ENCODE assay signal across 1 cellular context in the genomic region with DNA sequence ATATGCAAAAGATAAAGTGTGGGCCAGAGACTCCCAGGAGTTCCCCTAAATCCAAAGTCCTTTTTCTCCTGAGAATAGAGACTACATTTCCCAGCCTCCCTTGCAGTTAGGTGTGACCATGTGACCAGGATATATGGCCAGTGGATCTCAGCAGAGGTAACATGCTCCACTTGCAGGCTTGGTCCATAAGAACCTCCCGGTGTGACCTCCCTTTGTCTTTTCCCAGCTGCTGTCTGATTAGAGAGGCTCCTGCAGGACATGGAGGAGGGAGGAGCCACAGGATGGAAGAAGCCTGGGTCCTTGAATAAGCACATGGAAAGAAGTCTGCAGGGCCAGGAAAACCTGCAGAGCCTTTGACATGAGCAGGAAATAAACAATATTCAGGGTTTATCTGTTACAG.
A peak's percentile ranks its signal among the peaks of the same experiment; 100 is the strongest.
TF ChIP-seq lines count a peak whose summit lies in the region.

No MANE protein-coding gene starts in this region.

TF ChIP-seq in GM12878, 131 proteins besides CTCF, POLR2A, EP300 and RAD21 (continued from another document):
- TF ChIP-seq, protein P1, sequence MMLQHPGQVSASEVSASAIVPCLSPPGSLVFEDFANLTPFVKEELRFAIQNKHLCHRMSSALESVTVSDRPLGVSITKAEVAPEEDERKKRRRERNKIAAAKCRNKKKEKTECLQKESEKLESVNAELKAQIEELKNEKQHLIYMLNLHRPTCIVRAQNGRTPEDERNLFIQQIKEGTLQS (IDR thresholded peaks at IDR 0.05; ENCODE audit: borderline replicate concordance, extremely low read depth, low read depth, low read length): peak; percentile 35; the same call in 1 of the 2 replicates
- TF ChIP-seq, protein P2, sequence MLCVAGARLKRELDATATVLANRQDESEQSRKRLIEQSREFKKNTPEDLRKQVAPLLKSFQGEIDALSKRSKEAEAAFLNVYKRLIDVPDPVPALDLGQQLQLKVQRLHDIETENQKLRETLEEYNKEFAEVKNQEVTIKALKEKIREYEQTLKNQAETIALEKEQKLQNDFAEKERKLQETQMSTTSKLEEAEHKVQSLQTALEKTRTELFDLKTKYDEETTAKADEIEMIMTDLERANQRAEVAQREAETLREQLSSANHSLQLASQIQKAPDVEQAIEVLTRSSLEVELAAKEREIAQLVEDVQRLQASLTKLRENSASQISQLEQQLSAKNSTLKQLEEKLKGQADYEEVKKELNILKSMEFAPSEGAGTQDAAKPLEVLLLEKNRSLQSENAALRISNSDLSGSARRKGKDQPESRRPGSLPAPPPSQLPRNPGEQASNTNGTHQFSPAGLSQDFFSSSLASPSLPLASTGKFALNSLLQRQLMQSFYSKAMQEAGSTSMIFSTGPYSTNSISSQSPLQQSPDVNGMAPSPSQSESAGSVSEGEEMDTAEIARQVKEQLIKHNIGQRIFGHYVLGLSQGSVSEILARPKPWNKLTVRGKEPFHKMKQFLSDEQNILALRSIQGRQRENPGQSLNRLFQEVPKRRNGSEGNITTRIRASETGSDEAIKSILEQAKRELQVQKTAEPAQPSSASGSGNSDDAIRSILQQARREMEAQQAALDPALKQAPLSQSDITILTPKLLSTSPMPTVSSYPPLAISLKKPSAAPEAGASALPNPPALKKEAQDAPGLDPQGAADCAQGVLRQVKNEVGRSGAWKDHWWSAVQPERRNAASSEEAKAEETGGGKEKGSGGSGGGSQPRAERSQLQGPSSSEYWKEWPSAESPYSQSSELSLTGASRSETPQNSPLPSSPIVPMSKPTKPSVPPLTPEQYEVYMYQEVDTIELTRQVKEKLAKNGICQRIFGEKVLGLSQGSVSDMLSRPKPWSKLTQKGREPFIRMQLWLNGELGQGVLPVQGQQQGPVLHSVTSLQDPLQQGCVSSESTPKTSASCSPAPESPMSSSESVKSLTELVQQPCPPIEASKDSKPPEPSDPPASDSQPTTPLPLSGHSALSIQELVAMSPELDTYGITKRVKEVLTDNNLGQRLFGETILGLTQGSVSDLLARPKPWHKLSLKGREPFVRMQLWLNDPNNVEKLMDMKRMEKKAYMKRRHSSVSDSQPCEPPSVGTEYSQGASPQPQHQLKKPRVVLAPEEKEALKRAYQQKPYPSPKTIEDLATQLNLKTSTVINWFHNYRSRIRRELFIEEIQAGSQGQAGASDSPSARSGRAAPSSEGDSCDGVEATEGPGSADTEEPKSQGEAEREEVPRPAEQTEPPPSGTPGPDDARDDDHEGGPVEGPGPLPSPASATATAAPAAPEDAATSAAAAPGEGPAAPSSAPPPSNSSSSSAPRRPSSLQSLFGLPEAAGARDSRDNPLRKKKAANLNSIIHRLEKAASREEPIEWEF (IDR thresholded peaks at IDR 0.05; ENCODE audit: insufficient replicate concordance, low read depth, low read length): no peak
- TF ChIP-seq TBL1XR1 (IDR thresholded peaks at IDR 0.05; ENCODE audit: low read depth, low read length): no peak
- TF ChIP-seq NFIC (IDR thresholded peaks at IDR 0.05; ENCODE audit: low read depth, low read length): no peak
TF ChIP-seq in GM12878: peak in this region for 2.
